ENCODE assay signal across 1 cellular context in the genomic region with DNA sequence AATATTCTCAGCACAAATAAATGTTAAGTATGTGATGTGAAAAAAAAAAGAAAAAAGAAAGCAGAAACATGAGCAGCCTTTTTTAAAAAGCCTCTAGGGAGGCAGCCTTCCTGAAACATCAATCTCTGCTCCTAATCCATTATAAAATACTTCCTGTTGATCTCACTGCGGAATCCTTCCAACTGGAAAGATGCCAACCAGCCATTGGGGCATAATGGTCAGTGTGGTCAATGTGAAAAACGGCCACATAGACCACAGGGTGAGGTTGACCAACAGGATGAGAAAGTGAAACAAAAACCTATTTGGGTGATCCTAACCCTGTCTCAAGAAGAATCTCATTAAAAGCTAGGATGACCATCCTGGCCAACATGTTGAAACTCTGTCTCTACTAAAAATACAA.
TF ChIP-seq lines count a peak whose summit lies in the region.

No MANE protein-coding gene starts in this region.

TF ChIP-seq in HepG2, 621 proteins besides CTCF, POLR2A, EP300 and RAD21 (continued from another document):
- TF ChIP-seq ARID4A (CRISPR knock-in tag; IDR thresholded peaks at IDR 0.05; ENCODE audit: borderline replicate concordance), result no peak
- TF ChIP-seq ZNF570 (CRISPR knock-in tag; IDR thresholded peaks at IDR 0.05; ENCODE audit: borderline replicate concordance), result no peak
- TF ChIP-seq RARG (CRISPR knock-in tag; IDR thresholded peaks at IDR 0.05; ENCODE audit: low read depth), result no peak
- TF ChIP-seq ZNF414 (CRISPR knock-in tag; IDR thresholded peaks at IDR 0.05), result no peak
- TF ChIP-seq TRIM24 (CRISPR knock-in tag; IDR thresholded peaks at IDR 0.05), result no peak
- TF ChIP-seq SNAPC5 (CRISPR knock-in tag; IDR thresholded peaks at IDR 0.05; ENCODE audit: borderline replicate concordance), result no peak
- no peak for TF ChIP-seq MBD4 (IDR thresholded peaks at IDR 0.05; ENCODE audit: borderline replicate concordance, low read length)
- TF ChIP-seq ZNF776 (CRISPR knock-in tag; IDR thresholded peaks at IDR 0.05), result no peak
- no peak for TF ChIP-seq GATAD1 (CRISPR knock-in tag; IDR thresholded peaks at IDR 0.05)
- no peak for TF ChIP-seq MYNN (CRISPR knock-in tag; IDR thresholded peaks at IDR 0.05; ENCODE audit: low read depth)
- no peak for TF ChIP-seq ZNF574 (CRISPR knock-in tag; IDR thresholded peaks at IDR 0.05)
TF ChIP-seq in HepG2: peak in this region for 0.
